32 cellular contexts compared by ENCODE assay signal in genomic region chr15:81886080-81886479, GRCh38.
"Had no signal": no experiment of that assay in that cellular context is flagged by ENCODE, and none has a peak within 500 bp of the region (broad histone marks: within the 10 kb centered on the region; RNA-seq: fewer than 3 reads in every experiment).

No MANE protein-coding gene starts in this region.

- H3K27ac ChIP-seq: adrenal gland, body of pancreas, breast epithelium, cardiac muscle cell, coronary artery, dorsolateral prefrontal cortex, foreskin keratinocyte, gastrocnemius medialis, heart left ventricle had no signal

- H3K27me3 ChIP-seq: adrenal gland, body of pancreas, breast epithelium, cardiac muscle cell, dorsolateral prefrontal cortex, foreskin keratinocyte, gastrocnemius medialis, heart left ventricle had no signal

- H3K4me3 ChIP-seq: adrenal gland, body of pancreas, breast epithelium, cardiac muscle cell, coronary artery, dorsolateral prefrontal cortex, gastrocnemius medialis, heart left ventricle had no signal

- H3K9me3 ChIP-seq: body of pancreas, breast epithelium, gastrocnemius medialis, heart left ventricle had no signal

- H3K36me3 ChIP-seq: adrenal gland, breast epithelium, cardiac muscle cell, gastrocnemius medialis, heart left ventricle had no signal

- DNase-seq: activated CD4-positive, alpha-beta memory T cell treated with anti-CD3 and anti-CD28 coated beads for 36 hours; activated CD4-positive, alpha-beta T cell treated with anti-CD3 and anti-CD28 coated beads for 36 hours; activated CD4-positive, alpha-beta T cell treated with anti-CD3 and anti-CD28 coated beads, Interleukin-2, amount 10 ng/mL, durations not matched to agents 24 days and 14 days; activated CD4-positive, CD25-positive, alpha-beta regulatory T cell; activated CD4-positive, CD25-positive, alpha-beta regulatory T cell treated with anti-CD3 and anti-CD28 coated beads, Interleukin-2, amount 50 U/mL, for 72 hours; activated CD8-positive, alpha-beta memory T cell treated with anti-CD3 and anti-CD28 coated beads, Interleukin-2, amount 10 ng/mL, durations not matched to agents 7 days and 5 days; activated CD8-positive, alpha-beta memory T cell treated with anti-CD3 and anti-CD28 coated beads, Interleukin-2, amount 50 U/mL, for 4 hours; activated CD8-positive, alpha-beta T cell treated with anti-CD3 and anti-CD28 coated beads, Interleukin-2, amount 10 ng/mL, durations not matched to agents 7 days and 5 days; activated effector memory CD4-positive, alpha-beta T cell treated with anti-CD3 and anti-CD28 coated beads, Interleukin-2, amount 50 U/mL, for 16 hours; activated naive CD4-positive, alpha-beta T cell treated with anti-CD3 and anti-CD28 coated beads for 36 hours; activated naive CD8-positive, alpha-beta T cell treated with anti-CD3 and anti-CD28 coated beads for 36 hours; activated naive CD8-positive, alpha-beta T cell treated with anti-CD3 and anti-CD28 coated beads, Interleukin-2, amount 50 U/mL, for 24 hours; activated T-cell treated with anti-CD3 and anti-CD28 coated beads, Interleukin-2, amount 50 U/mL, for 1 hour; activated T-cell treated with anti-CD3 and anti-CD28 coated beads, Interleukin-2, amount 50 U/mL, for 48 hours; adrenal gland; amygdala; aorta; body of pancreas; central memory CD4-positive, alpha-beta T cell; cerebellar nuclear complex; dorsolateral prefrontal cortex; effector memory CD4-positive, alpha-beta T cell; endodermal cell; foreskin keratinocyte; gastrocnemius medialis; glutamatergic neuron; heart left ventricle; T-helper 2 cell had no signal

- H3K4me1 ChIP-seq: adrenal gland, body of pancreas had no signal

- ATAC-seq: activated CD4-positive, alpha-beta T cell treated with anti-CD3 and anti-CD28 coated beads for 36 hours; activated CD8-positive, alpha-beta memory T cell treated with anti-CD3 and anti-CD28 coated beads, Interleukin-2, amount 10 ng/mL, durations not matched to agents 7 days and 5 days; activated CD8-positive, alpha-beta T cell treated with anti-CD3 and anti-CD28 coated beads, Interleukin-2, amount 10 ng/mL, durations not matched to agents 7 days and 5 days; activated naive CD8-positive, alpha-beta T cell treated with anti-CD3 and anti-CD28 coated beads, Interleukin-2, amount 50 U/mL, for 24 hours; body of pancreas; esophagus mucosa; foreskin keratinocyte; gastrocnemius medialis; heart left ventricle had no signal
